ENCODE assay signal across 9 cellular contexts in genomic region chr6:30570263-30570662, GRCh38. TPM values are rescaled to one million over a fixed set of nuclear protein-coding genes. Genes with fewer than 3 reads are reported as not detected.
A peak's percentile ranks its signal among the peaks of the same experiment; 100 is the strongest.
DNase-seq lines count a peak whose midpoint lies in the region; ATAC-seq, FAIRE-seq and TF ChIP-seq lines count a peak whose summit lies in the region.
"Had no signal": no experiment of that assay in that cellular context is flagged by ENCODE, and none has a peak within 500 bp of the region (broad histone marks: within the 10 kb centered on the region; RNA-seq: fewer than 3 reads in every experiment).

No MANE protein-coding gene starts in this region.

- intact Hi-C loops in gastrocnemius medialis (cut with DNase I; ENCODE audit: low total_unique reads) = loop anchor here (2.0 kb wide), 2 partner anchors 47 to 151 kb away; partner anchors contain the start of genes MRPS18B, PPP1R10 and TUBB

- no peak for DNase-seq in GM12892 (ENCODE audit: insufficient read length)
- DNase-seq in SJSA1 (ENCODE audit: low read depth in 1 of 2, low spot score in 2 of 2) = no peak
- DNase-seq in fibroblast of mammary gland (ENCODE audit: low read depth) = no peak
- DNase-seq in gastrocnemius medialis = no peak
- DNase-seq in NCI-H524 (lab: John Stamatoyannopoulos, UW) = no peak
- no peak for DNase-seq in HEK293T (ENCODE audit: extremely low spot score)
- DNase-seq: T1000 had no signal

- H3K4me3 ChIP-seq in SJSA1 (peak overlapping the region; percentile 68; the same call in 1 of the 2 replicates), fibroblast of mammary gland (ENCODE audit: control insufficient read depth, low read depth, low read length) (peak overlapping the region; percentile 92), gastrocnemius medialis (peak overlapping the region; percentile 72 to 96 (median 78))

- H3K27me3 ChIP-seq in SJSA1 (replicated peaks) (no peaks in the 10 kb centered on the region), gastrocnemius medialis (no peaks in the 10 kb centered on the region)

- in situ Hi-C loops in gastrocnemius medialis (cut with MboI; ENCODE audit: low sequenced_read_pairs in 4 of 4) = no loop called here

- H3K4me1 ChIP-seq in SJSA1 (replicated peaks) (peaks cover 13% of the 10 kb centered on the region), gastrocnemius medialis (peaks cover 31 to 36% of the 10 kb centered on the region in 2 donors)

- H3K9me3 ChIP-seq in SJSA1 (replicated peaks) = no peaks in the 10 kb centered on the region
- no peaks in the 10 kb centered on the region for H3K9me3 ChIP-seq in gastrocnemius medialis

- H3K27ac ChIP-seq in SJSA1 (no peak overlapping the region), gastrocnemius medialis (peak overlapping the region; percentile 91 to 99 (median 94))

- POLR2A ChIA-PET in HEK293T (lab: Yijun Ruan, JAX) = interaction anchor here (1.2 to 2.8 kb wide), 5 partner anchors 9 to 46 kb away, joined by 3 to 32 read pairs (median 8); partner anchors contain the start of genes GNL1 and PRR3

- FAIRE-seq in GM12892 (lab: Jason Lieb, UNC) = peak; percentile 9

- peaks cover 19% of the 10 kb centered on the region for H3K36me3 ChIP-seq in SJSA1
- no peaks in the 10 kb centered on the region for H3K36me3 ChIP-seq in gastrocnemius medialis

- no peak for ATAC-seq in gastrocnemius medialis
- ATAC-seq in GM19455 (IDR thresholded peaks at IDR 0.05; ENCODE audit: unreplicated experiment) = no peak
- ATAC-seq in GM19452 (IDR thresholded peaks at IDR 0.05; ENCODE audit: unreplicated experiment) = no peak

- TF ChIP-seq CTCF in fibroblast of mammary gland (conservative IDR thresholded peaks at IDR 0.05; ENCODE audit: control insufficient read depth, insufficient read depth, low read depth, low read length) (no peak), gastrocnemius medialis (IDR thresholded peaks at IDR 0.05 in 4 of 5, conservative IDR thresholded peaks at IDR 0.05 in 1 of 5) (no peak)

- CTCF ChIA-PET in HEK293T (lab: Yijun Ruan, JAX) = interaction anchor here (0.6 to 1.7 kb wide), 3 partner anchors 27 to 125 kb away, joined by 4 to 8 read pairs (median 6); no protein-coding TSS in a partner anchor

- no peak for TF ChIP-seq POLR2A in GM12892 (IDR thresholded peaks at IDR 0.05; ENCODE audit: low read depth, low read length)
- no peak for TF ChIP-seq POLR2A in gastrocnemius medialis (IDR thresholded peaks at IDR 0.05)

TF ChIP-seq in HEK293T, 16 proteins besides CTCF, POLR2A, EP300 and RAD21:
- no peak for TF ChIP-seq SP1 (IDR thresholded peaks at IDR 0.05)
- no peak for TF ChIP-seq TARDBP (IDR thresholded peaks at IDR 0.05)
- TF ChIP-seq ZNF384 (IDR thresholded peaks at IDR 0.05) = no peak
- TF ChIP-seq ARNT (IDR thresholded peaks at IDR 0.05) = no peak
- no peak for TF ChIP-seq PKNOX1 (IDR thresholded peaks at IDR 0.05)
- no peak for TF ChIP-seq FOXA1 (IDR thresholded peaks at IDR 0.05)
- TF ChIP-seq FOXK2 (IDR thresholded peaks at IDR 0.05) = no peak
- TF ChIP-seq LEF1 (IDR thresholded peaks at IDR 0.05; ENCODE audit: borderline replicate concordance) = no peak
- TF ChIP-seq ELF4 (IDR thresholded peaks at IDR 0.05) = no peak
- no peak for TF ChIP-seq BHLHE40 (IDR thresholded peaks at IDR 0.05; ENCODE audit: borderline replicate concordance)
- TF ChIP-seq CTBP1 (IDR thresholded peaks at IDR 0.05; ENCODE audit: borderline replicate concordance) = no peak

RNA-seq across cellular contexts. Expression of gene ABCF1, which starts 1.0 kb away (rescaled TPM):
- 48.3 TPM for polyA plus RNA-seq in GM12892 (2012; ENCODE audit: missing spikeins)
- 38.8 and 59.3 TPM in 2 replicates for total RNA-seq in SJSA1 (2014; rRNA removed; shearing (Covaris generic))
- 100 to 1,000 TPM in 3 of 4 donors, 10 to 100 TPM in 1; 55.8 to 122 (median 111) TPM for total RNA-seq in gastrocnemius medialis

RNA-seq across cellular contexts. Expression of gene PRR3, which starts 13.2 kb away (rescaled TPM):
- polyA plus RNA-seq in GM12892 (2012; ENCODE audit: missing spikeins) = 12.4 TPM
- total RNA-seq in SJSA1 (2014; rRNA removed; shearing (Covaris generic)) = 7.8 and 7.9 TPM in 2 replicates
- 1 to 10 TPM in 3 of 4 donors, under 1 TPM in 1; 0.75 to 1.6 (median 1.3) TPM for total RNA-seq in gastrocnemius medialis

RNA-seq across cellular contexts. Expression of gene GNL1, which starts 14.0 kb away (rescaled TPM):
- 37.8 TPM for polyA plus RNA-seq in GM12892 (2012; ENCODE audit: missing spikeins)
- 20.9 and 49.5 TPM in 2 replicates for total RNA-seq in SJSA1 (2014; rRNA removed; shearing (Covaris generic))
- 10 to 100 TPM; 13.2 to 16.0 (median 14.9) TPM for total RNA-seq in gastrocnemius medialis

RNA-seq across cellular contexts. Expression of gene PPP1R10, which starts 46.8 kb away (rescaled TPM):
- 15.9 TPM for polyA plus RNA-seq in GM12892 (2012; ENCODE audit: missing spikeins)
- 16.8 and 21.0 TPM in 2 replicates for total RNA-seq in SJSA1 (2014; rRNA removed; shearing (Covaris generic))
- total RNA-seq in gastrocnemius medialis = 10 to 100 TPM; 24.1 to 31.5 (median 27.0) TPM

RNA-seq across cellular contexts. Expression of gene MRPS18B, which starts 47.4 kb away (rescaled TPM):
- 88.1 TPM for polyA plus RNA-seq in GM12892 (2012; ENCODE audit: missing spikeins)
- total RNA-seq in SJSA1 (2014; rRNA removed; shearing (Covaris generic)) = 44.4 and 46.8 TPM in 2 replicates
- total RNA-seq in gastrocnemius medialis = 100 to 1,000 TPM; 155 to 211 (median 167) TPM
